Comparison of ENCODE assay signal across 11 cellular contexts in the genomic region with DNA sequence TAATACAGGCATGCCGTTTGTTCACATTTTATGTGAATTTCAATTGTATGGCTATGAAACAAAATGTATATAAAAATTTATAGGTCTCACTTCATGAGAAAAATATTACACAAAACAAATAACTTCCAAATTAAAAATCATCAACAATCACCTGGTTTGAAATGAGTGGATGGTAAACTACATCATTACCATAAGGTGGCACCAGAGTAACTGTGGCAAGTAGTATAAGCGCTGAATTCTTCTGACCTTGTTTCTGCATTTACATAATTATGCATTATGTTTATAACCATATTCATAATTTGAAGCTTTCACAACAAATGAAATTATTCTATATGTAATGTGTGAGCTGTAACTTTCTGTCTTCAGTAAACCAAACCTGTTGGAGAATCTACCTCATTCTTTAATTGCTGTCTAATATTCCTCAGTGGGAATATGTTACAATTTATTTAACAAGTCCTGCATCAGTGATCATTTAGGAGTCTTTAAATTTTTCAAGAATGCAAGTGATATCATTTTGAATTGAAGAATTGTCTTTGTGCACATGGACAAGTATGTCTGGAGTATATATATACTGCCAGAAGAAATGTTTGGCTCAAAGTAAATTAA. TPM values are rescaled to one million over a fixed set of nuclear protein-coding genes. Genes with fewer than 3 reads are reported as not detected.
DNase-seq lines count a peak whose midpoint lies in the region; ATAC-seq and TF ChIP-seq lines count a peak whose summit lies in the region.
"Had no signal": no experiment of that assay in that cellular context is flagged by ENCODE, and none has a peak within 500 bp of the region (broad histone marks: within the 10 kb centered on the region; RNA-seq: fewer than 3 reads in every experiment).

No MANE protein-coding gene starts in this region.

- no peaks in the 10 kb centered on the region for H3K27me3 Mint-ChIP-seq in activated T-helper 1 cell treated with anti-CD3 and anti-CD28 coated beads, Interleukin-12 subunit alpha, Interleukin-12 subunit beta, Interleukin-2, Interleukin-4 antibody, amounts not matched to agents 30 ng/mL and 10 ng/mL and 1 ng/mL, durations not matched to agents 14 hours and 24 hours and 36 hours (ENCODE audit: insufficient read depth)
- peaks cover 5% of the 10 kb centered on the region for H3K27me3 Mint-ChIP-seq in T-helper 17 cell
- H3K27me3 Mint-ChIP-seq: brain had no signal

- H3K27ac Mint-ChIP-seq in activated T-helper 1 cell treated with anti-CD3 and anti-CD28 coated beads, Interleukin-12 subunit alpha, Interleukin-12 subunit beta, Interleukin-2, Interleukin-4 antibody, amounts not matched to agents 30 ng/mL and 10 ng/mL and 1 ng/mL, durations not matched to agents 14 hours and 24 hours and 36 hours = no peak overlapping the region
- no peak overlapping the region for H3K27ac Mint-ChIP-seq in T-helper 17 cell
- H3K27ac Mint-ChIP-seq: brain had no signal

- DNase-seq in AML-193 (lab: John Stamatoyannopoulos, UW) (peak; percentile 2 to 20), NCI-H1694 (lab: John Stamatoyannopoulos, UW) (peak; percentile 15), fibroblast of mammary gland (ENCODE audit: low read depth) (peak; percentile 1), T-helper 17 cell (no peak), COLO668 (lab: John Stamatoyannopoulos, UW; ENCODE audit: unreplicated experiment) (no peak)
- DNase-seq in activated T-helper 1 cell treated with anti-CD3 and anti-CD28 coated beads, Interleukin-12 subunit alpha, Interleukin-12 subunit beta, Interleukin-2, Interleukin-4 antibody, amounts not matched to agents 30 ng/mL and 10 ng/mL and 1 ng/mL, durations not matched to agents 14 hours and 24 hours and 36 hours (ENCODE audit: low spot score) = no peak
- DNase-seq: activated CD8-positive, alpha-beta memory T cell treated with anti-CD3 and anti-CD28 coated beads for 24 hours had no signal

- H3K9me3 Mint-ChIP-seq in activated T-helper 1 cell treated with anti-CD3 and anti-CD28 coated beads, Interleukin-12 subunit alpha, Interleukin-12 subunit beta, Interleukin-2, Interleukin-4 antibody, amounts not matched to agents 30 ng/mL and 10 ng/mL and 1 ng/mL, durations not matched to agents 14 hours and 24 hours and 36 hours = no peaks in the 10 kb centered on the region
- H3K9me3 Mint-ChIP-seq: brain had no signal

- intact Hi-C loops in activated T-helper 1 cell treated with anti-CD3 and anti-CD28 coated beads, Interleukin-12 subunit alpha, Interleukin-12 subunit beta, Interleukin-2, Interleukin-4 antibody, amounts not matched to agents 30 ng/mL and 10 ng/mL and 1 ng/mL, durations not matched to agents 14 hours and 24 hours and 36 hours (cut with micrococcal nuclease) = no loop called here

- no peak overlapping the region for H3K4me3 Mint-ChIP-seq in activated T-helper 1 cell treated with anti-CD3 and anti-CD28 coated beads, Interleukin-12 subunit alpha, Interleukin-12 subunit beta, Interleukin-2, Interleukin-4 antibody, amounts not matched to agents 30 ng/mL and 10 ng/mL and 1 ng/mL, durations not matched to agents 14 hours and 24 hours and 36 hours
- H3K4me3 Mint-ChIP-seq in T-helper 17 cell = no peak overlapping the region
- H3K4me3 Mint-ChIP-seq: brain had no signal

- no peak overlapping the region for H3K4me3 ChIP-seq in fibroblast of mammary gland (ENCODE audit: control insufficient read depth, low read depth, low read length)
- H3K4me3 ChIP-seq: thoracic aorta had no signal

- H3K36me3 Mint-ChIP-seq in activated T-helper 1 cell treated with anti-CD3 and anti-CD28 coated beads, Interleukin-12 subunit alpha, Interleukin-12 subunit beta, Interleukin-2, Interleukin-4 antibody, amounts not matched to agents 30 ng/mL and 10 ng/mL and 1 ng/mL, durations not matched to agents 14 hours and 24 hours and 36 hours (ENCODE audit: low read depth) = no peaks in the 10 kb centered on the region
- H3K36me3 Mint-ChIP-seq in T-helper 17 cell (ENCODE audit: low read depth) = no peaks in the 10 kb centered on the region
- H3K36me3 Mint-ChIP-seq: brain had no signal

- TF ChIP-seq CTCF in fibroblast of mammary gland (conservative IDR thresholded peaks at IDR 0.05; ENCODE audit: control insufficient read depth, insufficient read depth, low read depth, low read length) = peak; percentile 20

- H3K9me3 ChIP-seq in T-helper 17 cell (ENCODE audit: control insufficient read depth, low read length, poor library complexity, severe bottlenecking) = no peaks in the 10 kb centered on the region
- H3K9me3 ChIP-seq: thoracic aorta had no signal

- no peaks in the 10 kb centered on the region for H3K4me1 Mint-ChIP-seq in activated T-helper 1 cell treated with anti-CD3 and anti-CD28 coated beads, Interleukin-12 subunit alpha, Interleukin-12 subunit beta, Interleukin-2, Interleukin-4 antibody, amounts not matched to agents 30 ng/mL and 10 ng/mL and 1 ng/mL, durations not matched to agents 14 hours and 24 hours and 36 hours (ENCODE audit: low read depth)
- H3K4me1 Mint-ChIP-seq in T-helper 17 cell = no peaks in the 10 kb centered on the region

- ATAC-seq in GM18502 (IDR thresholded peaks at IDR 0.05; ENCODE audit: poor library complexity, unreplicated experiment) (peak; percentile 44), T-helper 17 cell (no peak), HG02623 (IDR thresholded peaks at IDR 0.05; ENCODE audit: unreplicated experiment) (no peak)

RNA-seq across cellular contexts. Expression of a gene that starts 55.2 kb away (rescaled TPM):
- not detected in 2 replicates for total RNA-seq in activated T-helper 1 cell treated with anti-CD3 and anti-CD28 coated beads, Interleukin-12 subunit alpha, Interleukin-12 subunit beta, Interleukin-2, Interleukin-4 antibody, amounts not matched to agents 30 ng/mL and 10 ng/mL and 1 ng/mL, durations not matched to agents 14 hours and 24 hours and 36 hours
- 1 to 10 TPM in 1 of 2 donors, under 1 TPM in 1; 0.70 to 6.5 TPM for total RNA-seq in T-helper 17 cell

Comparison
In these comparisons a context has a peak if more than half of its experiments do, and no peak if none do; other contexts are left out.
1. DNase-seq: peak in AML-193 (2 of 2), NCI-H1694 (single experiment) and fibroblast of mammary gland (single experiment); none in activated T-helper 1 cell treated with anti-CD3 and anti-CD28 coated beads, Interleukin-12 subunit alpha, Interleukin-12 subunit beta, Interleukin-2, Interleukin-4 antibody, amounts not matched to agents 30 ng/mL and 10 ng/mL and 1 ng/mL, durations not matched to agents 14 hours and 24 hours and 36 hours (single experiment), T-helper 17 cell (0 of 3) and COLO668 (single experiment).